Comparison of ENCODE assay signal across 8 cellular contexts in the genomic region with DNA sequence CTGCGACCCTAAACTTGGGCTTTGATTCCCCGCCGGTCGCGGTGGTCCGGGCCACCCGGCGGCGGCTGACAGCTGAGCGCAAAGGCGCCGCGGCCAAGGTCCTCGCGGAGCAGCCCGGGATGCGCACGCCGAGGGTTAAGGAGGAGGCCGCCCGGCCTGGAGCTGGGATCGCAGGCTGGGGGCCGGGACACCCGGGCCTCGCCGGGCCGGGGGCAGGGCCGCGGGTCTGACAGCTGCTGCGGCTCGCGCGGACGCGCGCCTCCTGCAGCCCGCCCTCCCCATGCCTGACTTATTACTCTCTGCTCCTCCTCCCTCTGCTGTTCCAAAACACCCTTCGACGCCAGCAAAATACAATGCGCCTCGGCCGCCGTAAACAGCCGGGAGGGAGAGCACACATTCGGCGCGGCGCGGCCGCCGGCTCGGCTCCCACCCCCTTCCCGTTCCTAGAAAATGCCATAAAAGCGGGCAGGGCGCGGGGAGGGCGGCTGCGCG. TPM values are rescaled to one million over a fixed set of nuclear protein-coding genes. Genes with fewer than 3 reads are reported as not detected.
A peak's percentile ranks its signal among the peaks of the same experiment; 100 is the strongest.
DNase-seq lines count a peak whose midpoint lies in the region; ATAC-seq and TF ChIP-seq lines count a peak whose summit lies in the region.

No MANE protein-coding gene starts in this region.

- WGBS in mammary epithelial cell (ENCODE audit: low coverage, missing lambda C conversion rate): 4% methylated on average over 16 of the region's 59 CpGs

- CTCF ChIA-PET in CD4-positive, alpha-beta memory T cell (lab: Charles Lee; ENCODE audit: partially characterized antibody): interaction anchor here (0.7 to 4.0 kb wide), 31 partner anchors 9 to 465 kb away, joined by 3 to 46 read pairs (median 4); no protein-coding TSS in a partner anchor
- CTCF ChIA-PET in mammary epithelial cell (lab: Charles Lee; ENCODE audit: low non-redundant PET): no interaction called here

- H2AFZ ChIP-seq in mammary epithelial cell (ENCODE audit: low read depth, low read length): peak overlapping the region; percentile 83

- no peaks in the 10 kb centered on the region for H3K36me3 ChIP-seq in CD4-positive, alpha-beta memory T cell (ENCODE audit: insufficient read depth, low read length)
- H3K36me3 ChIP-seq in mammary epithelial cell (ENCODE audit: insufficient read depth, low read length): no peaks in the 10 kb centered on the region

- no peaks in the 10 kb centered on the region for H3K79me2 ChIP-seq in mammary epithelial cell (ENCODE audit: insufficient read depth, low read length)

- TF ChIP-seq CTCF in NB4 (IDR thresholded peaks at IDR 0.05; ENCODE audit: low read depth, low read length) (no peak), VCaP (conservative IDR thresholded peaks at IDR 0.05) (no peak), mammary epithelial cell (conservative IDR thresholded peaks at IDR 0.05 in 1 of 2, IDR thresholded peaks at IDR 0.05 in 1 of 2; ENCODE audit: extremely low read depth in 1 of 2, insufficient read depth in 1 of 2, low read depth in 1 of 2, low read length in 2 of 2) (peak in 1 of 2 donors; percentile 27)

- peak; percentile 77 to 81 (median 78) for DNase-seq in CD4-positive, alpha-beta memory T cell
- DNase-seq in NB4 (ENCODE audit: low read depth): peak; percentile 52
- DNase-seq in mammary epithelial cell: peak; percentile 71
- peak; percentile 69 for DNase-seq in iPS-NIHi11 (ENCODE audit: low spot score)
- no peak for DNase-seq in RKO (ENCODE audit: low spot score)

- H3K36me3 Mint-ChIP-seq in CD4-positive, alpha-beta memory T cell: peaks cover 2 to 20% of the 10 kb centered on the region in 2 donors

- no peak for TF ChIP-seq POLR2A in NB4 (IDR thresholded peaks at IDR 0.05; ENCODE audit: extremely low read depth, insufficient read length)

- peaks cover 0 to 4% of the 10 kb centered on the region in 2 donors for H3K27me3 Mint-ChIP-seq in CD4-positive, alpha-beta memory T cell

- in situ Hi-C loops in mammary epithelial cell (cut with MboI; ENCODE audit: low sequenced_read_pairs in 2 of 2): loop anchor here in 1 of 2 donors (10.0 to 25.0 kb wide), 2 partner anchors 179 to 309 kb away; no protein-coding TSS in a partner anchor

- dilution Hi-C loops in mammary epithelial cell (cut with HindIII; ENCODE audit: low sequenced_read_pairs): loop anchor here (25.0 kb wide), 2 partner anchors 109 to 334 kb away; no protein-coding TSS in a partner anchor

- POLR2A ChIA-PET in CD4-positive, alpha-beta memory T cell (lab: Charles Lee; ENCODE audit: partially characterized antibody): interaction anchor here (0.7 to 5.1 kb wide), 34 partner anchors 11 to 1215 kb away, joined by 3 to 79 read pairs (median 4); a partner anchor contains a TSS

- H3K4me3 Mint-ChIP-seq in CD4-positive, alpha-beta memory T cell: peak overlapping the region; percentile 90 to 96 (median 93)

- H3K27me3 ChIP-seq in CD4-positive, alpha-beta memory T cell (ENCODE audit: insufficient read depth, low read length): no peaks in the 10 kb centered on the region
- peaks cover 2% of the 10 kb centered on the region for H3K27me3 ChIP-seq in mammary epithelial cell (ENCODE audit: insufficient read depth, low read length)

- H3K9ac ChIP-seq in mammary epithelial cell (ENCODE audit: insufficient read depth, low read length): peak overlapping the region; percentile 64

- intact Hi-C loops in CD4-positive, alpha-beta memory T cell (cut with micrococcal nuclease): loop anchor here (1.0 to 10.0 kb wide), 12 partner anchors 12 to 1211 kb away; a partner anchor contains a TSS
- intact Hi-C loops in mammary epithelial cell (cut with micrococcal nuclease): loop anchor here (1.0 to 2.0 kb wide), 6 partner anchors 73 to 326 kb away; no protein-coding TSS in a partner anchor

- H4K20me1 ChIP-seq in mammary epithelial cell (ENCODE audit: insufficient read depth, low read length): no peaks in the 10 kb centered on the region

- H3K27ac ChIP-seq in CD4-positive, alpha-beta memory T cell (ENCODE audit: low read depth, low read length): peak overlapping the region; percentile 65
- peak overlapping the region; percentile 75 for H3K27ac ChIP-seq in VCaP
- H3K27ac ChIP-seq in mammary epithelial cell (ENCODE audit: insufficient read depth, low read depth, low read length): no peak overlapping the region
- peak overlapping the region in 18 of 21 experiments; percentile 39 to 93 (median 82) for H3K27ac ChIP-seq in skin epidermis

- H3K27ac Mint-ChIP-seq in CD4-positive, alpha-beta memory T cell: peak overlapping the region; percentile 89 to 99 (median 96)

- peak; percentile 38 for ATAC-seq in GM21786 (IDR thresholded peaks at IDR 0.05; ENCODE audit: unreplicated experiment)

- no peaks in the 10 kb centered on the region for H3K9me3 ChIP-seq in CD4-positive, alpha-beta memory T cell (ENCODE audit: control insufficient read depth in 1 of 2, low read length in 2 of 2)
- H3K9me3 ChIP-seq in mammary epithelial cell (replicated peaks; ENCODE audit: insufficient read depth, low read length): no peaks in the 10 kb centered on the region

- peak overlapping the region; percentile 99 for H3K4me2 ChIP-seq in mammary epithelial cell (ENCODE audit: insufficient read depth, low read depth, low read length)

- no peaks in the 10 kb centered on the region for H3K9me3 Mint-ChIP-seq in CD4-positive, alpha-beta memory T cell

- BruUV-seq in mammary epithelial cell (replicated peaks; lab: Mats Ljungman, UMichigan): no TSS peak

- H3K4me1 ChIP-seq in CD4-positive, alpha-beta memory T cell (ENCODE audit: insufficient read depth, low read length): peaks cover 46% of the 10 kb centered on the region
- peaks cover 18% of the 10 kb centered on the region for H3K4me1 ChIP-seq in mammary epithelial cell (ENCODE audit: insufficient read depth, low read length)

- peak overlapping the region; percentile 43 to 81 for H3K4me3 ChIP-seq in CD4-positive, alpha-beta memory T cell (ENCODE audit: low read length in 2 of 2)
- H3K4me3 ChIP-seq in NB4 (ENCODE audit: low read depth, low read length) (no peak overlapping the region), mammary epithelial cell (replicated peaks in 1 of 3; ENCODE audit: insufficient read depth in 1 of 3, low read depth in 2 of 3, low read length in 3 of 3) (peak overlapping the region; percentile 67 to 85 (median 73)), skin epidermis (peak overlapping the region; percentile 55 to 91 (median 73))

- H3K4me1 Mint-ChIP-seq in CD4-positive, alpha-beta memory T cell: peaks cover 16 to 43% (median 28%) of the 10 kb centered on the region in 4 donors

RNA-seq across cellular contexts. Expression of a gene that starts 0.7 kb away (rescaled TPM):
- 10 to 100 TPM; 44.4 to 48.0 TPM for total RNA-seq in CD4-positive, alpha-beta memory T cell
- 1 to 10 TPM; 6.5 to 7.2 TPM for polyA plus RNA-seq in CD4-positive, alpha-beta memory T cell
- 1 to 10 TPM; 3.6 to 4.5 TPM for total RNA-seq in mammary epithelial cell
- polyA plus RNA-seq in mammary epithelial cell: 0.52 TPM
- 0.57 TPM for polyA minus RNA-seq in mammary epithelial cell

Comparison
In these comparisons a context has a peak if more than half of its experiments do, and no peak if none do; other contexts are left out.
1. RNA of a gene that starts 0.7 kb away (total RNA-seq): 44.4 to 48.0 TPM in CD4-positive, alpha-beta memory T cell; 3.6 to 4.5 TPM in mammary epithelial cell; every median in the first group is over 4 times any median in the second.